In the genomic region with DNA sequence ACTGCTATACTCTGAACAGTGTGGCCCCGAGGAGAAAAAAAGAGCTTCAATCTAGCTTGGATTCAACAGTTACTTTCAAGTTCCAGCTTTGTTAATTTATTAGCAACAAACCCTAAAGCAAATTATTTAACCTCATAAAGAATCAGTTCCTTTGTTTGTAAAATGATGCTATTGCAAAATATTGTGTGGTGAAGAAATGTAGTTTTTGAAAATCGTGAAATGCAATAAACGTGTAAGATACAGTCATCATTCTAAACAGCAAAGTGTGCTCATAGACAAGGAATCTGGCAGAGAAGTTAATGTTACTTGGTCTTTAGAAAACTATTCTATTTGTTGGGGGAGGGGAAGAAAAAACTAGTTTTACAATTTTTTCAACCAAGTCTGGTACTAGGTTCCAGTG, we compare ENCODE assay signal across 19 cellular contexts.
DNase-seq lines count a peak whose midpoint lies in the region; ATAC-seq and TF ChIP-seq lines count a peak whose summit lies in the region.
"Had no signal": no experiment of that assay in that cellular context is flagged by ENCODE, and none has a peak within 500 bp of the region (broad histone marks: within the 10 kb centered on the region; RNA-seq: fewer than 3 reads in every experiment).

No MANE protein-coding gene starts in this region.

- peak overlapping the region; percentile 21 for H3K9ac ChIP-seq in adipocyte (ENCODE audit: low read length)
- H3K9ac ChIP-seq: GM23248 had no signal

- H3K4me1 ChIP-seq in adipocyte (ENCODE audit: control insufficient read depth, insufficient read depth, low read length), result peaks cover 12% of the 10 kb centered on the region

- no peaks in the 10 kb centered on the region for H3K36me3 Mint-ChIP-seq in natural killer cell
- H3K36me3 Mint-ChIP-seq: CD4-positive, CD25-positive, alpha-beta regulatory T cell had no signal

- ATAC-seq in natural killer cell (no peak), GM21367 (IDR thresholded peaks at IDR 0.05; ENCODE audit: unreplicated experiment) (no peak), HG03469 (IDR thresholded peaks at IDR 0.05; ENCODE audit: unreplicated experiment) (no peak)
- ATAC-seq: HepG2 had no signal

- peaks cover 15% of the 10 kb centered on the region in 2 donors for H3K9me3 Mint-ChIP-seq in natural killer cell

- no peak for TF ChIP-seq CTCF in AG09309 (IDR thresholded peaks at IDR 0.05; ENCODE audit: control insufficient read depth, insufficient read depth, low read depth, low read length, missing control alignments)
- TF ChIP-seq CTCF in natural killer cell (IDR thresholded peaks at IDR 0.05), result no peak

- H3K4me1 Mint-ChIP-seq in natural killer cell, result no peaks in the 10 kb centered on the region
- H3K4me1 Mint-ChIP-seq: CD4-positive, CD25-positive, alpha-beta regulatory T cell had no signal

- H3K9me3 ChIP-seq in adipocyte (ENCODE audit: control insufficient read depth, low read length), result no peaks in the 10 kb centered on the region

- H3K4me3 Mint-ChIP-seq in natural killer cell, result no peak overlapping the region
- H3K4me3 Mint-ChIP-seq: CD4-positive, CD25-positive, alpha-beta regulatory T cell had no signal

- DNase-seq in AG09309 (ENCODE audit: low read depth) (peak; percentile 52), GM04503 (ENCODE audit: low read depth) (peak; percentile 39), adipocyte (ENCODE audit: low read depth) (no peak), fibroblast of peridontal ligament (ENCODE audit: extremely low read depth) (peak; percentile 86), natural killer cell (no peak), retina (no peak)
- DNase-seq: 8988T; Calu3; CD4-positive, CD25-positive, alpha-beta regulatory T cell; GDM1; GM23248; MV-4-11; NCI-H1417 treated with DMSO at 0.1 percent for 48 hours; NCI-H2029 treated with DMSO at 0.1 percent for 48 hours; NCI-H510A treated with DMSO at 0.1 percent for 48 hours; SHP77 treated with DMSO at 0.1 percent for 48 hours had no signal

- no peak overlapping the region for H3K4me3 ChIP-seq in AG09309 (ENCODE audit: control insufficient read depth, low read depth, low read length)
- H3K4me3 ChIP-seq in adipocyte (ENCODE audit: low read length), result no peak overlapping the region
- H3K4me3 ChIP-seq: GM23248 had no signal

- H3K36me3 ChIP-seq in adipocyte (ENCODE audit: control insufficient read depth, insufficient read depth, low read length, severe bottlenecking), result no peaks in the 10 kb centered on the region

- H3K27ac Mint-ChIP-seq in natural killer cell, result no peak overlapping the region
- H3K27ac Mint-ChIP-seq: CD4-positive, CD25-positive, alpha-beta regulatory T cell had no signal

- intact Hi-C loops in natural killer cell (cut with micrococcal nuclease), result no loop called here

- H3K27me3 ChIP-seq in adipocyte (replicated peaks; ENCODE audit: control insufficient read depth, insufficient read depth, low read length), result no peaks in the 10 kb centered on the region

- no peaks in the 10 kb centered on the region for H3K27me3 Mint-ChIP-seq in natural killer cell (ENCODE audit: low read depth in 2 of 2)
- H3K27me3 Mint-ChIP-seq: CD4-positive, CD25-positive, alpha-beta regulatory T cell had no signal

Comparison
In these comparisons a context has a peak if more than half of its experiments do, and no peak if none do; other contexts are left out.
1. DNase-seq: peak in AG09309 (single experiment), GM04503 (single experiment) and fibroblast of peridontal ligament (single experiment); none in adipocyte (single experiment), natural killer cell (single experiment) and retina (single experiment).